Comparison of ENCODE assay signal across 1 cellular context in genomic region chr21:36709868-36710728, GRCh38.
TF ChIP-seq lines count a peak whose summit lies in the region.

No MANE protein-coding gene starts in this region.

TF ChIP-seq in IMR-90, 13 proteins besides CTCF, POLR2A, EP300 and RAD21:
- TF ChIP-seq BHLHE40 (IDR thresholded peaks at IDR 0.05; ENCODE audit: low read depth, low read length) (no peak), NFE2L2 (IDR thresholded peaks at IDR 0.05; ENCODE audit: low read depth, low read length) (no peak), CEBPB (IDR thresholded peaks at IDR 0.05; ENCODE audit: low read depth, low read length) (no peak), ELK1 (IDR thresholded peaks at IDR 0.05; ENCODE audit: borderline replicate concordance, low read depth, low read length) (no peak), RCOR1 (IDR thresholded peaks at IDR 0.05; ENCODE audit: insufficient replicate concordance, low read length) (no peak), RFX5 (IDR thresholded peaks at IDR 0.05; ENCODE audit: low read depth, low read length) (no peak), MAZ (IDR thresholded peaks at IDR 0.05; ENCODE audit: borderline replicate concordance, low read depth, low read length) (no peak), MAFK (IDR thresholded peaks at IDR 0.05; ENCODE audit: low read depth, low read length) (no peak), SMC3 (IDR thresholded peaks at IDR 0.05; ENCODE audit: low read depth, low read length) (no peak), FOS (IDR thresholded peaks at IDR 0.05; ENCODE audit: low read depth, low read length) (no peak), USF2 (IDR thresholded peaks at IDR 0.05; ENCODE audit: low read depth, low read length) (no peak), MXI1 (IDR thresholded peaks at IDR 0.05; ENCODE audit: borderline replicate concordance, low read depth, low read length) (no peak), CHD1 (IDR thresholded peaks at IDR 0.05; ENCODE audit: low read depth, low read length) (no peak)
